ENCODE assay signal across 12 cellular contexts in genomic region chr11:116871248-116871647, GRCh38. TPM values are rescaled to one million over a fixed set of nuclear protein-coding genes. Genes with fewer than 3 reads are reported as not detected.
DNase-seq lines count a peak whose midpoint lies in the region; ATAC-seq and TF ChIP-seq lines count a peak whose summit lies in the region.
"Had no signal": no experiment of that assay in that cellular context is flagged by ENCODE, and none has a peak within 500 bp of the region (broad histone marks: within the 10 kb centered on the region; RNA-seq: fewer than 3 reads in every experiment).

No MANE protein-coding gene starts in this region.

- peak; percentile 66 for ATAC-seq in left colon

- H3K4me1 Mint-ChIP-seq in CD14-positive monocyte (peaks cover 8% of the 10 kb centered on the region), HFFc6 (ENCODE audit: low read depth) (peaks cover 75% of the 10 kb centered on the region), endodermal cell (no peaks in the 10 kb centered on the region)
- H3K4me1 Mint-ChIP-seq in activated CD4-positive, alpha-beta T cell treated with anti-CD3 and anti-CD28 coated beads, Interleukin-2, amount 10 ng/mL, durations not matched to agents 7 days and 5 days, result peaks cover 9% of the 10 kb centered on the region
- H3K4me1 Mint-ChIP-seq: neural crest cell had no signal

- in situ Hi-C loops in mammary epithelial cell (cut with MboI; ENCODE audit: low sequenced_read_pairs in 2 of 2) (loop anchor here (5.0 to 10.0 kb wide), 2 partner anchors 226 to 234 kb away; partner anchors contain the start of gene SIK3 (in 1 of the 2)), ACHN (cut with HindIII; ENCODE audit: low pct_ligation_motif_present, low pct_unique_long_range_greater_than_20kb, low sequenced_read_pairs) (no loop called here)

- no peaks in the 10 kb centered on the region for H3K27me3 Mint-ChIP-seq in CD14-positive monocyte (ENCODE audit: low read depth in 3 of 3)
- H3K27me3 Mint-ChIP-seq in HFFc6 (ENCODE audit: insufficient read depth), result no peaks in the 10 kb centered on the region
- no peaks in the 10 kb centered on the region for H3K27me3 Mint-ChIP-seq in activated CD4-positive, alpha-beta T cell treated with anti-CD3 and anti-CD28 coated beads, Interleukin-2, amount 10 ng/mL, durations not matched to agents 7 days and 5 days
- no peaks in the 10 kb centered on the region for H3K27me3 Mint-ChIP-seq in endodermal cell (ENCODE audit: insufficient read depth)
- H3K27me3 Mint-ChIP-seq: type B pancreatic cell had no signal

- H3K79me2 ChIP-seq in mammary epithelial cell (ENCODE audit: insufficient read depth, low read length), result no peaks in the 10 kb centered on the region

- BruUV-seq in mammary epithelial cell (replicated peaks; lab: Mats Ljungman, UMichigan), result no TSS peak

- no peaks in the 10 kb centered on the region for H3K9me3 Mint-ChIP-seq in CD14-positive monocyte
- no peaks in the 10 kb centered on the region for H3K9me3 Mint-ChIP-seq in HFFc6
- H3K9me3 Mint-ChIP-seq in activated CD4-positive, alpha-beta T cell treated with anti-CD3 and anti-CD28 coated beads, Interleukin-2, amount 10 ng/mL, durations not matched to agents 7 days and 5 days, result no peaks in the 10 kb centered on the region
- H3K9me3 Mint-ChIP-seq in endodermal cell, result no peaks in the 10 kb centered on the region
- H3K9me3 Mint-ChIP-seq: neural crest cell, type B pancreatic cell had no signal

- peak overlapping the region; percentile 10 for H2AFZ ChIP-seq in mammary epithelial cell (ENCODE audit: low read depth, low read length)

- TF ChIP-seq CTCF in CD14-positive monocyte (IDR thresholded peaks at IDR 0.05) (no peak), HFFc6 (IDR thresholded peaks at IDR 0.05) (no peak), mammary epithelial cell (conservative IDR thresholded peaks at IDR 0.05 in 1 of 2, IDR thresholded peaks at IDR 0.05 in 1 of 2; ENCODE audit: extremely low read depth in 1 of 2, insufficient read depth in 1 of 2, low read depth in 1 of 2, low read length in 2 of 2) (no peak), endodermal cell (conservative IDR thresholded peaks at IDR 0.05) (no peak)

- H3K36me3 ChIP-seq in mammary epithelial cell (ENCODE audit: insufficient read depth, low read length) (peaks cover 22% of the 10 kb centered on the region), endodermal cell (ENCODE audit: control insufficient read depth, insufficient read depth, low read length) (peaks cover 96% of the 10 kb centered on the region)

- CTCF ChIA-PET in mammary epithelial cell (lab: Charles Lee; ENCODE audit: low non-redundant PET), result no interaction called here
- CTCF ChIA-PET in activated CD4-positive, alpha-beta T cell treated with anti-CD3 and anti-CD28 coated beads, Interleukin-2, amount 10 ng/mL, durations not matched to agents 7 days and 5 days (lab: Charles Lee), result no interaction called here

- POLR2A ChIA-PET in activated CD4-positive, alpha-beta T cell treated with anti-CD3 and anti-CD28 coated beads, Interleukin-2, amount 10 ng/mL, durations not matched to agents 7 days and 5 days (lab: Charles Lee), result no interaction called here

- H3K27ac Mint-ChIP-seq in CD14-positive monocyte (peak overlapping the region in 6 of 7 donors; percentile 25 to 62 (median 34)), HFFc6 (peak overlapping the region; percentile 98), endodermal cell (no peak overlapping the region)
- H3K27ac Mint-ChIP-seq in activated CD4-positive, alpha-beta T cell treated with anti-CD3 and anti-CD28 coated beads, Interleukin-2, amount 10 ng/mL, durations not matched to agents 7 days and 5 days, result no peak overlapping the region
- H3K27ac Mint-ChIP-seq: type B pancreatic cell had no signal

- H3K4me3 Mint-ChIP-seq in CD14-positive monocyte, result no peak overlapping the region
- peak overlapping the region; percentile 70 for H3K4me3 Mint-ChIP-seq in HFFc6
- no peak overlapping the region for H3K4me3 Mint-ChIP-seq in activated CD4-positive, alpha-beta T cell treated with anti-CD3 and anti-CD28 coated beads, Interleukin-2, amount 10 ng/mL, durations not matched to agents 7 days and 5 days
- H3K4me3 Mint-ChIP-seq in endodermal cell, result no peak overlapping the region
- H3K4me3 Mint-ChIP-seq: neural crest cell, type B pancreatic cell had no signal

- no peaks in the 10 kb centered on the region for H4K20me1 ChIP-seq in mammary epithelial cell (ENCODE audit: insufficient read depth, low read length)

- peaks cover 92 to 97% of the 10 kb centered on the region in 2 donors for H3K36me3 Mint-ChIP-seq in CD14-positive monocyte
- H3K36me3 Mint-ChIP-seq in HFFc6 (ENCODE audit: low read depth), result peaks cover 62% of the 10 kb centered on the region
- peaks cover 55% of the 10 kb centered on the region for H3K36me3 Mint-ChIP-seq in activated CD4-positive, alpha-beta T cell treated with anti-CD3 and anti-CD28 coated beads, Interleukin-2, amount 10 ng/mL, durations not matched to agents 7 days and 5 days (ENCODE audit: low read depth)
- H3K36me3 Mint-ChIP-seq in endodermal cell (ENCODE audit: low read depth), result peaks cover 76% of the 10 kb centered on the region

- intact Hi-C loops in CD14-positive monocyte (cut with micrococcal nuclease) (loop anchor here in 1 of 2 donors (10.0 kb wide), 1 partner anchor 354 kb away; no protein-coding TSS in a partner anchor), mammary epithelial cell (cut with micrococcal nuclease) (no loop called here), left colon (cut with DNase I, micrococcal nuclease) (no loop called here)

- H3K9me3 ChIP-seq in mammary epithelial cell (replicated peaks; ENCODE audit: insufficient read depth, low read length), result no peaks in the 10 kb centered on the region
- H3K9me3 ChIP-seq in endodermal cell (ENCODE audit: control insufficient read depth, low read length), result no peaks in the 10 kb centered on the region

- no peak overlapping the region for H3K4me3 ChIP-seq in mammary epithelial cell (replicated peaks in 1 of 3; ENCODE audit: insufficient read depth in 1 of 3, low read depth in 2 of 3, low read length in 3 of 3)
- no peak overlapping the region for H3K4me3 ChIP-seq in endodermal cell (ENCODE audit: low read length)

- H3K27me3 ChIP-seq in mammary epithelial cell (ENCODE audit: insufficient read depth, low read length), result no peaks in the 10 kb centered on the region
- no peaks in the 10 kb centered on the region for H3K27me3 ChIP-seq in endodermal cell (ENCODE audit: control insufficient read depth, insufficient read depth, low read length, poor library complexity, severe bottlenecking)

- dilution Hi-C loops in mammary epithelial cell (cut with HindIII; ENCODE audit: low sequenced_read_pairs), result no loop called here

- peak overlapping the region; percentile 48 for H3K9ac ChIP-seq in mammary epithelial cell (ENCODE audit: insufficient read depth, low read length)
- H3K9ac ChIP-seq in endodermal cell (ENCODE audit: extremely low read depth, low read length, poor library complexity, severe bottlenecking), result no peak overlapping the region

- H3K27ac ChIP-seq in mammary epithelial cell (ENCODE audit: insufficient read depth, low read depth, low read length) (peak overlapping the region; percentile 94), endodermal cell (ENCODE audit: low read depth, low read length) (no peak overlapping the region)

- H3K4me1 ChIP-seq in mammary epithelial cell (ENCODE audit: insufficient read depth, low read length) (peaks cover 39% of the 10 kb centered on the region), endodermal cell (ENCODE audit: control insufficient read depth, insufficient read depth, low read length) (no peaks in the 10 kb centered on the region)

- DNase-seq in CD14-positive monocyte (ENCODE audit: low spot score), result no peak
- DNase-seq in HFFc6, result peak; percentile 92
- DNase-seq in mammary epithelial cell, result peak; percentile 87
- DNase-seq in left colon, result no peak
- no peak for DNase-seq in stimulated activated naive CD4-positive, alpha-beta T cell (lab: John Stamatoyannopoulos, UW)
- no peak for DNase-seq in activated CD4-positive, alpha-beta T cell treated with anti-CD3 and anti-CD28 coated beads, Interleukin-2, amount 10 ng/mL, durations not matched to agents 7 days and 5 days
- DNase-seq in endodermal cell, result no peak
- DNase-seq in ACHN, result no peak
- DNase-seq: activated CD8-positive, alpha-beta memory T cell treated with anti-CD3 and anti-CD28 coated beads, Interleukin-2, amount 50 U/mL, for 4 hours; DMS153 had no signal

- H3K4me2 ChIP-seq in mammary epithelial cell (ENCODE audit: insufficient read depth, low read depth, low read length), result peak overlapping the region; percentile 12

- 28% methylated on average over 3 of the region's 3 CpGs for WGBS in mammary epithelial cell (ENCODE audit: low coverage, missing lambda C conversion rate)
- WGBS in endodermal cell (ENCODE audit: insufficient coverage in 1 of 2, insufficient read length in 1 of 2), 2 experiments, result 91 to 100% methylated on average over 3 of the region's 3 CpGs

RNA-seq across cellular contexts. Expression of gene APOA1, which starts 33.8 kb away (rescaled TPM):
- not detected for polyA plus RNA-seq in CD14-positive monocyte
- total RNA-seq in HFFc6 (2021; fragmentation: NEBNext Ultra II Directional; extraction: Animal tissue kit (Norgen Biotek cat#: 25700)), result not detected
- not detected for total RNA-seq in mammary epithelial cell
- 0.06 TPM for polyA plus RNA-seq in mammary epithelial cell
- polyA minus RNA-seq in mammary epithelial cell, result not detected
- not detected for total RNA-seq in left colon
- under 1 TPM; 0.23 to 0.25 TPM for total RNA-seq in activated CD4-positive, alpha-beta T cell treated with anti-CD3 and anti-CD28 coated beads, Interleukin-2, amount 10 ng/mL, durations not matched to agents 7 days and 5 days
- 100 to 1,000 TPM in 1 of 2 donors, 10 to 100 TPM in 1; 91.8 to 120 TPM for total RNA-seq in endodermal cell
- polyA plus RNA-seq in endodermal cell (2013, experiment 1 of 2), result 75.6 TPM
- 63.3 TPM for polyA plus RNA-seq in endodermal cell (2013, experiment 2 of 2)

RNA-seq across cellular contexts. Expression of gene APOC3, which starts 41.5 kb away (rescaled TPM):
- not detected for polyA plus RNA-seq in CD14-positive monocyte
- total RNA-seq in HFFc6 (2021; fragmentation: NEBNext Ultra II Directional; extraction: Animal tissue kit (Norgen Biotek cat#: 25700)), result not detected
- not detected for total RNA-seq in mammary epithelial cell
- polyA plus RNA-seq in mammary epithelial cell, result not detected
- polyA minus RNA-seq in mammary epithelial cell, result not detected
- total RNA-seq in left colon, result not detected
- not detected for total RNA-seq in activated CD4-positive, alpha-beta T cell treated with anti-CD3 and anti-CD28 coated beads, Interleukin-2, amount 10 ng/mL, durations not matched to agents 7 days and 5 days
- total RNA-seq in endodermal cell, result not detected
- not detected for polyA plus RNA-seq in endodermal cell (2013, experiment 1 of 2)
- polyA plus RNA-seq in endodermal cell (2013, experiment 2 of 2), result not detected
- total RNA-seq: neural crest cell had no signal

RNA-seq across cellular contexts. Expression of gene APOA4, which starts 48.1 kb away (rescaled TPM):
- polyA plus RNA-seq in CD14-positive monocyte (not detected), mammary epithelial cell (not detected)
- total RNA-seq in HFFc6 (2021; fragmentation: NEBNext Ultra II Directional; extraction: Animal tissue kit (Norgen Biotek cat#: 25700)), result not detected
- total RNA-seq in mammary epithelial cell (not detected), left colon (not detected), endodermal cell (under 1 TPM; 0.35 to 0.38 TPM)
- not detected for polyA minus RNA-seq in mammary epithelial cell
- not detected for total RNA-seq in activated CD4-positive, alpha-beta T cell treated with anti-CD3 and anti-CD28 coated beads, Interleukin-2, amount 10 ng/mL, durations not matched to agents 7 days and 5 days
- polyA plus RNA-seq in endodermal cell (2013, experiment 1 of 2), result 0.64 TPM
- 0.62 TPM for polyA plus RNA-seq in endodermal cell (2013, experiment 2 of 2)
- total RNA-seq: neural crest cell had no signal

Comparison
In these comparisons a context has a peak if more than half of its experiments do, and no peak if none do; other contexts are left out.
1. DNase-seq: peak in HFFc6 (single experiment) and mammary epithelial cell (single experiment); none in CD14-positive monocyte (single experiment), left colon (0 of 2), stimulated activated naive CD4-positive, alpha-beta T cell (0 of 6), activated CD4-positive, alpha-beta T cell treated with anti-CD3 and anti-CD28 coated beads, Interleukin-2, amount 10 ng/mL, durations not matched to agents 7 days and 5 days (single experiment), endodermal cell (single experiment) and ACHN (single experiment).
2. H3K27ac Mint-ChIP-seq: peak in CD14-positive monocyte (6 of 7) and HFFc6 (single experiment); none in activated CD4-positive, alpha-beta T cell treated with anti-CD3 and anti-CD28 coated beads, Interleukin-2, amount 10 ng/mL, durations not matched to agents 7 days and 5 days (single experiment) and endodermal cell (single experiment).
3. RNA of gene APOA1, which starts 33.8 kb away (total RNA-seq): 91.8 to 120 TPM in endodermal cell; 0.23 to 0.25 TPM in activated CD4-positive, alpha-beta T cell treated with anti-CD3 and anti-CD28 coated beads, Interleukin-2, amount 10 ng/mL, durations not matched to agents 7 days and 5 days, not detected in mammary epithelial cell, not detected in left colon and not detected in HFFc6; every median in the first group is over 10 times any median in the second.